ENCODE assay signal across 23 cellular contexts in the genomic region with DNA sequence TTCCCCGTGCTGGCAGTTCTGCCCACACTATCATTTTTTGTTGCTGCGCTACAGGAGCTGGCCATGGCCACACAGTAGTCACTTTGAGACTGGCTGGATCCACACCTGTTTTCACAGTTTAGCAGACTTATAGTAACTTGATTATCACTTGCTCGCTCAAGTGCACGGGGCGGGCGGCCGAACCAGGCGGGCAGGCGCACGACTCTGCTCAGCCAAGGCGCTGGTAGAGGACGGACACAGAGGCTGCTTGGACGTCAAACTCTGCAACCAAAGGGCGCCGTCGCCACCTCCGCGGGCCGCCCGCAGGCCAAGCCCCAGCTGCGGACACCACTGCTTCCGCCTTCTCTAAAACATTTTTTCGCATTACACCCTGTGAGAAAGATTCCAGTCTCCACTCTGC. TPM values are rescaled to one million over a fixed set of nuclear protein-coding genes. Genes with fewer than 3 reads are reported as not detected.
DNase-seq lines count a peak whose midpoint lies in the region; ATAC-seq and TF ChIP-seq lines count a peak whose summit lies in the region.
"Had no signal": no experiment of that assay in that cellular context is flagged by ENCODE, and none has a peak within 500 bp of the region (broad histone marks: within the 10 kb centered on the region; RNA-seq: fewer than 3 reads in every experiment).

No MANE protein-coding gene starts in this region.

- H3K23ac ChIP-seq in H9 (ENCODE audit: insufficient read length, low read depth, low read length), result no peak overlapping the region
- peak overlapping the region; percentile 57 for H3K23ac ChIP-seq in neuronal stem cell (ENCODE audit: low read depth, low read length, poor library complexity)

- no peaks in the 10 kb centered on the region for H3K79me2 ChIP-seq in H9 (ENCODE audit: insufficient read depth, low read length)
- H3K79me2 ChIP-seq in Karpas-422 (ENCODE audit: low read length), result no peaks in the 10 kb centered on the region

- H3K56ac ChIP-seq in H9 (ENCODE audit: insufficient read length, low read depth, low read length), result no peak overlapping the region

- intact Hi-C loops in Right ventricle myocardium superior (cut with DNase I), result no loop called here
- intact Hi-C loops in left ventricle myocardium inferior (cut with micrococcal nuclease), result no loop called here
- intact Hi-C loops in spleen (cut with DNase I; ENCODE audit: low total_unique reads), result no loop called here

- no peaks in the 10 kb centered on the region for H3K23me2 ChIP-seq in H9 (ENCODE audit: insufficient read length, low read depth, low read length, poor library complexity, severe bottlenecking)

- H2BK5ac ChIP-seq in H9 (ENCODE audit: insufficient read length, low read length), result no peak overlapping the region
- H2BK5ac ChIP-seq in neuronal stem cell (ENCODE audit: low read length), result no peak overlapping the region

- H3K4me3 ChIP-seq in left ventricle myocardium inferior (no peak overlapping the region), neuronal stem cell (ENCODE audit: low read length in 2 of 2) (no peak overlapping the region), spleen (no peak overlapping the region), Karpas-422 (ENCODE audit: low read length) (no peak overlapping the region)
- H3K4me3 ChIP-seq: A549; BLaER1 treated with 17β-estradiol and CSF1 and Interleukin-3, amounts not matched to agents 10 nM and 100 nM; GM12878 had no signal

- no CpG with 5 or more reads among the region's 23 CpGs for WGBS in H9 (ENCODE audit: extremely low coverage, insufficient read length, low lambda C conversion rate)
- no CpG with 5 or more reads among the region's 23 CpGs for whole genome bisulfite sequencing in neuronal stem cell (ENCODE audit: extremely low coverage in 2 of 2, insufficient read length in 2 of 2, insufficient replicate concordance in 1 of 2), 2 donors
- WGBS in spleen, 5 donors, result 90 to 93% (median 91%) methylated on average over 14 to 23 of the region's 23 CpGs

- no peak overlapping the region for H2AK5ac ChIP-seq in H9 (ENCODE audit: insufficient read length, low read length)
- no peak overlapping the region for H2AK5ac ChIP-seq in neuronal stem cell (ENCODE audit: low read depth, low read length)

- peak; percentile 24 for DNase-seq in Right ventricle myocardium superior
- DNase-seq in left ventricle myocardium inferior, result no peak
- DNase-seq in H9, result peak; percentile 26
- no peak for DNase-seq in neuronal stem cell (ENCODE audit: low spot score)
- DNase-seq in spleen, result peak; percentile 56
- no peak for DNase-seq in Karpas-422
- no peak for DNase-seq in stimulated activated naive CD8-positive, alpha-beta T cell treated with anti-CD3 and anti-CD28 coated beads, Interleukin-15, Interleukin-2, amounts not matched to agents 100 U/mL and 50 U/mL, for 24 hours
- DNase-seq: 8988T; ACHN; AML-193; BE2C; CD4-positive, alpha-beta T cell; CD8-positive, alpha-beta memory T cell; DMS 273 treated with DMSO at 0.1 percent for 48 hours; DMS79; EL; GDM1; GOT3; HCEC 1CT had no signal

- no peak overlapping the region for H3K4ac ChIP-seq in H9 (ENCODE audit: low read depth, low read length)
- no peak overlapping the region for H3K4ac ChIP-seq in neuronal stem cell (ENCODE audit: low read length)

- peaks cover 9% of the 10 kb centered on the region for H3K9me3 ChIP-seq in left ventricle myocardium inferior (replicated peaks)
- no peaks in the 10 kb centered on the region for H3K9me3 ChIP-seq in H9 (ENCODE audit: control insufficient read depth, low read depth, low read length)
- H3K9me3 ChIP-seq in neuronal stem cell (replicated peaks in 1 of 2; ENCODE audit: control insufficient read depth in 2 of 2, insufficient read depth in 1 of 2, low read depth in 1 of 2, low read length in 2 of 2), result no peaks in the 10 kb centered on the region
- peaks cover 0 to 4% (median 0%) of the 10 kb centered on the region in 8 donors for H3K9me3 ChIP-seq in spleen
- no peaks in the 10 kb centered on the region for H3K9me3 ChIP-seq in Karpas-422 (ENCODE audit: low read length)
- H3K9me3 ChIP-seq: A549, BE2C had no signal

- H3K4me1 ChIP-seq in left ventricle myocardium inferior, result no peaks in the 10 kb centered on the region
- no peaks in the 10 kb centered on the region for H3K4me1 ChIP-seq in H9 (ENCODE audit: insufficient read depth, low read length)
- peaks cover 0 to 2% of the 10 kb centered on the region in 2 donors for H3K4me1 ChIP-seq in neuronal stem cell (ENCODE audit: control insufficient read depth in 2 of 2, insufficient read depth in 1 of 2, low read depth in 1 of 2, low read length in 2 of 2)
- H3K4me1 ChIP-seq in spleen, result no peaks in the 10 kb centered on the region
- H3K4me1 ChIP-seq in Karpas-422 (ENCODE audit: low read length), result no peaks in the 10 kb centered on the region
- H3K4me1 ChIP-seq: A549, BE2C had no signal

- H4K20me1 ChIP-seq in H9 (ENCODE audit: control insufficient read depth, insufficient read depth, insufficient read length) (no peaks in the 10 kb centered on the region), Karpas-422 (ENCODE audit: insufficient read depth, low read depth, low read length) (no peaks in the 10 kb centered on the region)
- H4K20me1 ChIP-seq: BLaER1 treated with 17β-estradiol and CSF1 and Interleukin-3, amounts not matched to agents 10 nM and 100 nM had no signal

- TF ChIP-seq POLR2A in spleen (IDR thresholded peaks at IDR 0.05), result no peak

- H3K18ac ChIP-seq in H9 (ENCODE audit: insufficient read length, low read depth, low read length) (no peak overlapping the region), neuronal stem cell (ENCODE audit: low read length) (peak overlapping the region; percentile 51)

- H3K14ac ChIP-seq in H9 (ENCODE audit: insufficient read depth, low read length) (no peak overlapping the region), neuronal stem cell (ENCODE audit: low read length) (no peak overlapping the region)

- no peaks in the 10 kb centered on the region for H3K9me3 Mint-ChIP-seq in H9

- TF ChIP-seq CTCF in left ventricle myocardium inferior (IDR thresholded peaks at IDR 0.05; ENCODE audit: borderline replicate concordance) (no peak), H9 (conservative IDR thresholded peaks at IDR 0.05) (no peak), spleen (IDR thresholded peaks at IDR 0.05 in 8 of 11, conservative IDR thresholded peaks at IDR 0.05 in 3 of 11) (no peak)

- no peaks in the 10 kb centered on the region for H3K4me1 Mint-ChIP-seq in H9
- H3K4me1 Mint-ChIP-seq: CD14-positive monocyte; CD8-positive, alpha-beta memory T cell had no signal

- H2BK12ac ChIP-seq in H9 (ENCODE audit: insufficient read length, low read depth, low read length) (no peak overlapping the region), neuronal stem cell (ENCODE audit: low read length) (no peak overlapping the region)

- H2AFZ ChIP-seq in H9 (ENCODE audit: low read length) (no peak overlapping the region), neuronal stem cell (ENCODE audit: low read length) (no peak overlapping the region), Karpas-422 (ENCODE audit: low read length) (no peak overlapping the region)

- H4K8ac ChIP-seq in H9 (replicated peaks; ENCODE audit: insufficient read length, low read depth, low read length) (no peak overlapping the region), neuronal stem cell (ENCODE audit: low read depth, low read length) (peak overlapping the region; percentile 76)

- H2BK15ac ChIP-seq in H9 (ENCODE audit: low read depth, low read length) (no peak overlapping the region), neuronal stem cell (ENCODE audit: low read length) (no peak overlapping the region)

- H3K36me3 ChIP-seq in left ventricle myocardium inferior (no peaks in the 10 kb centered on the region), neuronal stem cell (replicated peaks in 1 of 2; ENCODE audit: control insufficient read depth in 2 of 2, insufficient read depth in 2 of 2, low read length in 2 of 2) (no peaks in the 10 kb centered on the region), spleen (no peaks in the 10 kb centered on the region), Karpas-422 (ENCODE audit: insufficient read depth, low read length) (no peaks in the 10 kb centered on the region)
- H3K36me3 ChIP-seq: BE2C; BLaER1 treated with 17β-estradiol and CSF1 and Interleukin-3, amounts not matched to agents 10 nM and 100 nM had no signal

- ATAC-seq in Right ventricle myocardium superior (ENCODE audit: poor library complexity), result no peak
- no peak for ATAC-seq in stimulated activated naive CD8-positive, alpha-beta T cell treated with anti-CD3 and anti-CD28 coated beads, Interleukin-15, Interleukin-2, amounts not matched to agents 100 U/mL and 50 U/mL, for 24 hours
- ATAC-seq: A549, GM12878 had no signal

- no peak overlapping the region for H4K5ac ChIP-seq in H9 (ENCODE audit: insufficient read length, low read depth, low read length)

- no peak overlapping the region for H3K27ac Mint-ChIP-seq in H9
- H3K27ac Mint-ChIP-seq: CD14-positive monocyte; CD4-positive, alpha-beta T cell; CD8-positive, alpha-beta memory T cell had no signal

- H3K79me1 ChIP-seq in H9 (ENCODE audit: insufficient read depth, low read depth, low read length, poor library complexity, severe bottlenecking) (no peaks in the 10 kb centered on the region), neuronal stem cell (ENCODE audit: low read depth, low read length) (no peaks in the 10 kb centered on the region)

- no peak overlapping the region for H2BK20ac ChIP-seq in H9 (ENCODE audit: low read depth, low read length, poor library complexity, severe bottlenecking)

- H3K27me3 ChIP-seq in left ventricle myocardium inferior (ENCODE audit: low read depth) (no peaks in the 10 kb centered on the region), H9 (ENCODE audit: insufficient read depth, low read length) (no peaks in the 10 kb centered on the region), neuronal stem cell (ENCODE audit: control insufficient read depth in 3 of 3, insufficient read depth in 3 of 3, low read depth in 1 of 3, low read length in 3 of 3) (no peaks in the 10 kb centered on the region), spleen (replicated peaks in 1 of 7) (no peaks in the 10 kb centered on the region), Karpas-422 (ENCODE audit: low read length) (no peaks in the 10 kb centered on the region)
- H3K27me3 ChIP-seq: BE2C; BLaER1 treated with 17β-estradiol and CSF1 and Interleukin-3, amounts not matched to agents 10 nM and 100 nM had no signal

- 0 out of 2 replicates have a peak, but pooled peaks cover 2% of the 10 kb centered on the region for H3K27me3 Mint-ChIP-seq in H9 (ENCODE audit: low read depth)
- H3K27me3 Mint-ChIP-seq: CD4-positive, alpha-beta T cell; CD8-positive, alpha-beta memory T cell had no signal

- H3K4me2 ChIP-seq in H9 (ENCODE audit: insufficient read depth, insufficient read length, low read length) (no peak overlapping the region), neuronal stem cell (ENCODE audit: insufficient read depth, low read length, poor library complexity, severe bottlenecking) (no peak overlapping the region), Karpas-422 (ENCODE audit: low read depth, low read length, poor library complexity, severe bottlenecking) (no peak overlapping the region)
- H3K4me2 ChIP-seq: A549; BLaER1 treated with 17β-estradiol and CSF1 and Interleukin-3, amounts not matched to agents 10 nM and 100 nM had no signal

- no peaks in the 10 kb centered on the region for H3K9me2 ChIP-seq in Karpas-422 (replicated peaks; ENCODE audit: insufficient read depth, low read length)

- no peak overlapping the region for H3T11ph ChIP-seq in H9 (ENCODE audit: low read length)

- H3K36me3 Mint-ChIP-seq in H9 (ENCODE audit: insufficient read depth in 1 of 3, low read depth in 3 of 3), result no peaks in the 10 kb centered on the region
- H3K36me3 Mint-ChIP-seq: CD14-positive monocyte; CD8-positive, alpha-beta memory T cell had no signal

- H3K27ac ChIP-seq in left ventricle myocardium inferior (replicated peaks), result no peak overlapping the region
- no peak overlapping the region for H3K27ac ChIP-seq in H9 (ENCODE audit: insufficient read length, low read depth, low read length)
- H3K27ac ChIP-seq in neuronal stem cell (replicated peaks; ENCODE audit: low read length), result no peak overlapping the region
- H3K27ac ChIP-seq in spleen, result no peak overlapping the region
- no peak overlapping the region for H3K27ac ChIP-seq in Karpas-422 (ENCODE audit: low read length)
- H3K27ac ChIP-seq: A549; BLaER1 treated with 17β-estradiol and CSF1 and Interleukin-3, amounts not matched to agents 10 nM and 100 nM had no signal

- no peak overlapping the region for H3K4me3 Mint-ChIP-seq in H9
- H3K4me3 Mint-ChIP-seq: CD14-positive monocyte; CD4-positive, alpha-beta T cell; CD8-positive, alpha-beta memory T cell had no signal

- no peak overlapping the region for H4K91ac ChIP-seq in H9 (ENCODE audit: insufficient read length, low read depth, low read length)
- H4K91ac ChIP-seq in neuronal stem cell (ENCODE audit: low read depth, low read length, poor library complexity), result no peak overlapping the region

- H2BK120ac ChIP-seq in H9 (ENCODE audit: low read depth, low read length, poor library complexity, severe bottlenecking), result no peak overlapping the region
- H2BK120ac ChIP-seq in neuronal stem cell (ENCODE audit: low read depth, low read length), result no peak overlapping the region

- no peak overlapping the region for H3K9ac ChIP-seq in H9 (ENCODE audit: extremely low read depth, insufficient read length, low read length)
- H3K9ac ChIP-seq in neuronal stem cell (ENCODE audit: low read depth, low read length, poor library complexity), result peak overlapping the region; percentile 60
- no peak overlapping the region for H3K9ac ChIP-seq in Karpas-422 (ENCODE audit: low read length)
- H3K9ac ChIP-seq: BLaER1 treated with 17β-estradiol and CSF1 and Interleukin-3, amounts not matched to agents 10 nM and 100 nM had no signal

RNA-seq across cellular contexts. Expression of gene PHYHIPL, which starts 38.4 kb away (rescaled TPM):
- total RNA-seq in Right ventricle myocardium superior, result not detected
- total RNA-seq in left ventricle myocardium inferior, result 0.11 TPM
- 0.18 and 0.44 TPM in 2 replicates for total RNA-seq in H9 (2021)
- 7.9 TPM for polyA plus RNA-seq in neuronal stem cell (2013, experiment 1 of 2)
- polyA plus RNA-seq in neuronal stem cell (2013, experiment 2 of 2), result 8.0 TPM
- not detected for total RNA-seq in spleen
- under 1 TPM in 2 of 3 donors, not detected in 1; 0.03 to 0.04 TPM for polyA plus RNA-seq in spleen
- total RNA-seq in Karpas-422 (2014; rRNA removed; shearing (Covaris generic); ENCODE audit: low replicate concordance), result not detected in 2 replicates
- total RNA-seq: CD4-positive, alpha-beta T cell; CD8-positive, alpha-beta memory T cell had no signal
- polyA plus RNA-seq: CD14-positive monocyte; CD8-positive, alpha-beta memory T cell had no signal

Comparison
In these comparisons a context has a peak if more than half of its experiments do, and no peak if none do; other contexts are left out.
1. DNase-seq: peak in Right ventricle myocardium superior (single experiment), H9 (single experiment) and spleen (single experiment); none in left ventricle myocardium inferior (single experiment), neuronal stem cell (single experiment), Karpas-422 (single experiment) and stimulated activated naive CD8-positive, alpha-beta T cell treated with anti-CD3 and anti-CD28 coated beads, Interleukin-15, Interleukin-2, amounts not matched to agents 100 U/mL and 50 U/mL, for 24 hours (single experiment).